In genomic region chr7:117460815-117461214, GRCh38 we compare ENCODE assay signal across 7 cellular contexts. TPM values are rescaled to one million over a fixed set of nuclear protein-coding genes. Genes with fewer than 3 reads are reported as not detected.
"Had no signal": no experiment of that assay in that cellular context is flagged by ENCODE, and none has a peak within 500 bp of the region (broad histone marks: within the 10 kb centered on the region; RNA-seq: fewer than 3 reads in every experiment).

No MANE protein-coding gene starts in this region.

RNA-seq across cellular contexts. Expression of gene CFTR, which starts 19.0 kb away (rescaled TPM):
- total RNA-seq: GM23248, H4, HFFc6 had no signal
- polyA plus RNA-seq: GM23248 had no signal

RNA-seq across cellular contexts. Expression of gene ASZ1, which starts 33.5 kb away (rescaled TPM):
- total RNA-seq: GM23248, GM23338, H1, H7, H9, HFFc6 had no signal
- polyA plus RNA-seq: GM23248, GM23338, H1 had no signal
